Comparison of ENCODE assay signal across 8 cellular contexts in genomic region chr15:92908369-92909057, GRCh38. TPM values are rescaled to one million over a fixed set of nuclear protein-coding genes. Genes with fewer than 3 reads are reported as not detected.
DNase-seq lines count a peak whose midpoint lies in the region; ATAC-seq and TF ChIP-seq lines count a peak whose summit lies in the region.

No MANE protein-coding gene starts in this region.

- H3K9me3 Mint-ChIP-seq in HFFc6 (no peaks in the 10 kb centered on the region), activated B cell treated with CpG ODN at 0.5 μM for 24 hours (no peaks in the 10 kb centered on the region)
- H3K9me3 Mint-ChIP-seq in stimulated activated effector memory CD8-positive, alpha-beta T cell treated with anti-CD3 and anti-CD28 coated beads, Interleukin-12 subunit alpha, Interleukin-12 subunit beta, amount 100 ng/mL, for 72 hours = no peaks in the 10 kb centered on the region

- WGBS in right cardiac atrium = 60% methylated on average over 8 of the region's 8 CpGs

- CTCF ChIA-PET in activated B cell treated with CpG ODN at 0.5 μM for 24 hours (lab: Charles Lee) = interaction anchor here (1.2 to 3.8 kb wide), 6 partner anchors 9 to 111 kb away, joined by 3 to 28 read pairs (median 8); no protein-coding TSS in a partner anchor

- DNase-seq in HFFc6 = no peak
- DNase-seq in activated B cell treated with CpG ODN at 0.5 μM for 24 hours = no peak
- DNase-seq in right cardiac atrium = peak in 1 of 3 donors; percentile 23
- DNase-seq in stimulated activated effector memory CD8-positive, alpha-beta T cell treated with anti-CD3 and anti-CD28 coated beads, Interleukin-12 subunit alpha, Interleukin-12 subunit beta, amount 100 ng/mL, for 72 hours (ENCODE audit: low spot score in 2 of 2) = no peak
- DNase-seq in iPS-NIHi7 (ENCODE audit: extremely low spot score) = no peak
- no peak for DNase-seq in stimulated activated CD4-positive, alpha-beta T cell treated with anti-CD3 and anti-CD28 coated beads, Interleukin-12 subunit alpha, Interleukin-12 subunit beta, amount 100 ng/mL, for 4 hours

- no peaks in the 10 kb centered on the region for H3K9me3 ChIP-seq in right cardiac atrium (ENCODE audit: control insufficient read depth, low read length)

- peaks cover 10% of the 10 kb centered on the region for H3K27me3 Mint-ChIP-seq in HFFc6 (ENCODE audit: insufficient read depth)
- H3K27me3 Mint-ChIP-seq in activated B cell treated with CpG ODN at 0.5 μM for 24 hours = no peaks in the 10 kb centered on the region

- ATAC-seq in activated B cell treated with CpG ODN at 0.5 μM for 24 hours (ENCODE audit: low read depth) (no peak), right cardiac atrium (no peak), HG03571 (IDR thresholded peaks at IDR 0.05; ENCODE audit: unreplicated experiment) (no peak), HG03565 (IDR thresholded peaks at IDR 0.05; ENCODE audit: unreplicated experiment) (no peak)
- no peak for ATAC-seq in stimulated activated effector memory CD8-positive, alpha-beta T cell treated with anti-CD3 and anti-CD28 coated beads, Interleukin-12 subunit alpha, Interleukin-12 subunit beta, amount 100 ng/mL, for 72 hours

- no peaks in the 10 kb centered on the region for H3K27me3 ChIP-seq in right cardiac atrium (ENCODE audit: control insufficient read depth, insufficient read depth)

- intact Hi-C loops in activated B cell treated with CpG ODN at 0.5 μM for 24 hours (cut with micrococcal nuclease) = no loop called here
- intact Hi-C loops in right cardiac atrium (cut with DNase I) = loop anchor here in 1 of 4 donors (5.0 kb wide), 1 partner anchor 96 kb away; no protein-coding TSS in a partner anchor

- peak overlapping the region; percentile 39 for H3K4me3 ChIP-seq in right cardiac atrium (ENCODE audit: low read length)

- H3K36me3 Mint-ChIP-seq in HFFc6 (ENCODE audit: low read depth) = peaks cover 63% of the 10 kb centered on the region
- H3K36me3 Mint-ChIP-seq in activated B cell treated with CpG ODN at 0.5 μM for 24 hours (ENCODE audit: low read depth) = peaks cover 52% of the 10 kb centered on the region
- peaks cover 99% of the 10 kb centered on the region for H3K36me3 Mint-ChIP-seq in stimulated activated effector memory CD8-positive, alpha-beta T cell treated with anti-CD3 and anti-CD28 coated beads, Interleukin-12 subunit alpha, Interleukin-12 subunit beta, amount 100 ng/mL, for 72 hours

- H3K4me1 ChIP-seq in right cardiac atrium (ENCODE audit: control insufficient read depth, insufficient read depth, low read length) = peaks cover 16% of the 10 kb centered on the region

- H3K27ac ChIP-seq in right cardiac atrium (ENCODE audit: low read length) = peak overlapping the region; percentile 83

- H3K27ac Mint-ChIP-seq in HFFc6 (peak overlapping the region; percentile 99), activated B cell treated with CpG ODN at 0.5 μM for 24 hours (peak overlapping the region; percentile 100)
- H3K27ac Mint-ChIP-seq in stimulated activated effector memory CD8-positive, alpha-beta T cell treated with anti-CD3 and anti-CD28 coated beads, Interleukin-12 subunit alpha, Interleukin-12 subunit beta, amount 100 ng/mL, for 72 hours = peak overlapping the region; percentile 100

- H3K4me3 Mint-ChIP-seq in HFFc6 (peak overlapping the region; percentile 99), activated B cell treated with CpG ODN at 0.5 μM for 24 hours (peak overlapping the region; percentile 70)
- peak overlapping the region; percentile 93 for H3K4me3 Mint-ChIP-seq in stimulated activated effector memory CD8-positive, alpha-beta T cell treated with anti-CD3 and anti-CD28 coated beads, Interleukin-12 subunit alpha, Interleukin-12 subunit beta, amount 100 ng/mL, for 72 hours

- TF ChIP-seq CTCF in HFFc6 (IDR thresholded peaks at IDR 0.05) (no peak), activated B cell treated with CpG ODN at 0.5 μM for 24 hours (IDR thresholded peaks at IDR 0.05) (no peak)

- POLR2A ChIA-PET in activated B cell treated with CpG ODN at 0.5 μM for 24 hours (lab: Charles Lee) = interaction anchor here (0.6 to 10.5 kb wide), 9 partner anchors 7 to 105 kb away, joined by 3 to 449 read pairs (median 21); partner anchors contain the start of gene CHD2

- H3K4me1 Mint-ChIP-seq in HFFc6 (ENCODE audit: low read depth) = peaks cover 90% of the 10 kb centered on the region
- peaks cover 93% of the 10 kb centered on the region for H3K4me1 Mint-ChIP-seq in activated B cell treated with CpG ODN at 0.5 μM for 24 hours
- peaks cover 74% of the 10 kb centered on the region for H3K4me1 Mint-ChIP-seq in stimulated activated effector memory CD8-positive, alpha-beta T cell treated with anti-CD3 and anti-CD28 coated beads, Interleukin-12 subunit alpha, Interleukin-12 subunit beta, amount 100 ng/mL, for 72 hours

RNA-seq across cellular contexts. Expression of gene CHD2, which starts 8.4 kb away (rescaled TPM):
- 10 to 100 TPM; 47.5 to 65.3 (median 57.2) TPM for total RNA-seq in HFFc6 (2021; fragmentation: NEBNext Ultra II Directional; extraction: Animal tissue kit (Norgen Biotek cat#: 25700))
- total RNA-seq in activated B cell treated with CpG ODN at 0.5 μM for 24 hours (249 and 298 TPM in 2 replicates), right cardiac atrium (10 to 100 TPM; 62.7 to 83.6 (median 65.1) TPM)
- 28.4 TPM for polyA plus RNA-seq in right cardiac atrium
